8 cellular contexts compared by ENCODE assay signal in the genomic region with DNA sequence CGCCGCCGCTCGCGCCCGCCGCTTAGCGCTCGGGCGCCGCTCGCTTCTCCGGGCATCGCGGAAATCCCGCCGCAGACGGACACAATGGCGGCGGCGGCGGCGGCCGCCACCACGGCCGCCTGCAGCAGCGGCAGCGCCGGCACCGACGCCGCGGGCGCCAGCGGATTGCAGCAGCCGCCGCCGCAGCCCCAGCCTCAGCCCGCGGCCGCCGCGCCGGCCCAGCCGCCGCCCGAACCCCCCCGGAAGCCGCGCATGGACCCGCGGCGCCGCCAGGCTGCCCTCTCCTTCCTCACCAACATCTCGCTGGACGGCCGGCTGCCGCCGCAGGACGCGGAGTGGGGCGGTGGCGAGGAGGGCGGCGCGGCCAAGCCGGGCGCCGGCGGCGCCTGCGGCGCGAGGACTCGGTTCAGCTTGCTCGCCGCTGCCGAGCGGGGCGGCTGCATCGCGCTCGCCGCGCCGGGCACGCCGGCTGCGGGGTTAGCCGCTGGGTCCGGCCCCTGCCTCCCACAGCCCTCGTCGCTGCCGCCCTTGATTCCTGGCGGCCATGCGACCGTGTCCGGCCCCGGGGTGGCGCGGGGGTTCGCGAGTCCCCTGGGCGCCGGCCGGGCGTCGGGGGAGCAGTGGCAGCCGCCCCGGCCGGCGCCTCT. TPM values are rescaled to one million over a fixed set of nuclear protein-coding genes. Genes with fewer than 3 reads are reported as not detected.
DNase-seq lines count a peak whose midpoint lies in the region; ATAC-seq and TF ChIP-seq lines count a peak whose summit lies in the region.

No MANE protein-coding gene starts in this region.

- peak overlapping the region; percentile 75 for H3K4me3 ChIP-seq in AG04450 (ENCODE audit: low read depth, low read length)
- peak overlapping the region; percentile 61 for H3K4me3 ChIP-seq in HL-60 (replicated peaks; ENCODE audit: insufficient read depth, low read length)

- H3K36me3 Mint-ChIP-seq in activated CD8-positive, alpha-beta T cell treated with anti-CD3 and anti-CD28 coated beads for 36 hours (ENCODE audit: low read depth): no peaks in the 10 kb centered on the region

- no peaks in the 10 kb centered on the region for H3K9me3 Mint-ChIP-seq in activated CD8-positive, alpha-beta T cell treated with anti-CD3 and anti-CD28 coated beads for 36 hours

- H3K27me3 ChIP-seq in AG04450 (ENCODE audit: control insufficient read depth, insufficient read depth, low read length) (no peaks in the 10 kb centered on the region), HL-60 (ENCODE audit: insufficient read depth, poor library complexity, severe bottlenecking) (no peaks in the 10 kb centered on the region)

- ATAC-seq in GM18520 (IDR thresholded peaks at IDR 0.05; ENCODE audit: unreplicated experiment) (peak; percentile 26), omental fat pad (ENCODE audit: low FRiP score) (peak; percentile 57)
- ATAC-seq in activated CD8-positive, alpha-beta T cell treated with anti-CD3 and anti-CD28 coated beads for 36 hours: peak; percentile 33

- TF ChIP-seq CTCF in AG04450 (IDR thresholded peaks at IDR 0.05; ENCODE audit: low read depth, low read length) (no peak), HL-60 (IDR thresholded peaks at IDR 0.05; ENCODE audit: insufficient read depth, low read length) (no peak), omental fat pad (IDR thresholded peaks at IDR 0.05) (no peak)
- TF ChIP-seq CTCF in activated CD8-positive, alpha-beta T cell treated with anti-CD3 and anti-CD28 coated beads for 36 hours (IDR thresholded peaks at IDR 0.05): no peak

- no peaks in the 10 kb centered on the region; the same call in 1 of the 2 replicates for H3K9me3 ChIP-seq in AG04450 (ENCODE audit: control insufficient read depth, insufficient read depth, low read length)

- POLR2A ChIA-PET in AG04450 (lab: Yijun Ruan, JAX): interaction anchor here (0.6 to 1.6 kb wide), 5 partner anchors 88 to 272 kb away, joined by 3 to 4 read pairs (median 3); no protein-coding TSS in a partner anchor
- POLR2A ChIA-PET in activated CD8-positive, alpha-beta T cell treated with anti-CD3 and anti-CD28 coated beads for 36 hours (lab: Charles Lee): interaction anchor here (0.6 kb wide), 1 partner anchor 244 kb away, joined by 3 read pairs; no protein-coding TSS in a partner anchor

- H3K27ac Mint-ChIP-seq in activated CD8-positive, alpha-beta T cell treated with anti-CD3 and anti-CD28 coated beads for 36 hours: no peak overlapping the region

- H3K4me1 Mint-ChIP-seq in activated CD8-positive, alpha-beta T cell treated with anti-CD3 and anti-CD28 coated beads for 36 hours (ENCODE audit: low read depth): peaks cover 10% of the 10 kb centered on the region

- intact Hi-C loops in activated CD8-positive, alpha-beta T cell treated with anti-CD3 and anti-CD28 coated beads for 36 hours (cut with micrococcal nuclease): loop anchor here (10.0 kb wide), 1 partner anchor 99 kb away; no protein-coding TSS in a partner anchor

- no peak overlapping the region for H3K4me3 Mint-ChIP-seq in activated CD8-positive, alpha-beta T cell treated with anti-CD3 and anti-CD28 coated beads for 36 hours

- peaks cover 46% of the 10 kb centered on the region for H3K27me3 Mint-ChIP-seq in activated CD8-positive, alpha-beta T cell treated with anti-CD3 and anti-CD28 coated beads for 36 hours

- H3K27ac ChIP-seq in AG04450 (ENCODE audit: low read depth, low read length): no peak overlapping the region
- H3K27ac ChIP-seq in HL-60 (replicated peaks): peak overlapping the region; percentile 65; the same call in 1 of the 2 replicates

- CTCF ChIA-PET in AG04450 (lab: Charles Lee): interaction anchor here (0.6 to 1.0 kb wide), 2 partner anchors 275 to 276 kb away, joined by 3 read pairs; no protein-coding TSS in a partner anchor
- CTCF ChIA-PET in activated CD8-positive, alpha-beta T cell treated with anti-CD3 and anti-CD28 coated beads for 36 hours (lab: Charles Lee): interaction anchor here (1.0 to 1.1 kb wide), 3 partner anchors 10 to 276 kb away, joined by 3 to 4 read pairs (median 3); no protein-coding TSS in a partner anchor

- DNase-seq in AG04450 (ENCODE audit: low read depth, low spot score): no peak
- DNase-seq in HL-60 (ENCODE audit: low read depth in 1 of 2, low spot score in 1 of 2): peak in 1 of 2 experiments; percentile 39
- DNase-seq in activated CD8-positive, alpha-beta T cell treated with anti-CD3 and anti-CD28 coated beads for 36 hours: peak; percentile 17
- DNase-seq in germinal center (ENCODE audit: low spot score): peak; percentile 46
- DNase-seq in omental fat pad (ENCODE audit: low spot score): no peak
- DNase-seq in epidermal melanocyte (ENCODE audit: insufficient read length, low spot score): no peak
- no peak for DNase-seq in cerebellar nuclear complex (lab: John Stamatoyannopoulos, UW)

RNA-seq across cellular contexts. Expression of a gene that starts 0.5 kb away (rescaled TPM):
- 25.7 and 29.6 TPM in 2 replicates for polyA plus RNA-seq in AG04450 (2011; rRNA removed)
- polyA minus RNA-seq in AG04450 (2011; rRNA and poly(A)+ RNA removed): 24.5 TPM in 2 replicates
- 1 to 10 TPM; 1.8 to 2.0 TPM for total RNA-seq in activated CD8-positive, alpha-beta T cell treated with anti-CD3 and anti-CD28 coated beads for 36 hours
- 10 to 100 TPM; 24.4 to 95.9 (median 30.4) TPM for total RNA-seq in omental fat pad

Comparison
In these comparisons a context has a peak if more than half of its experiments do, and no peak if none do; other contexts are left out.
1. DNase-seq: peak in activated CD8-positive, alpha-beta T cell treated with anti-CD3 and anti-CD28 coated beads for 36 hours (single experiment) and germinal center (single experiment); none in AG04450 (single experiment), omental fat pad (single experiment), epidermal melanocyte (single experiment) and cerebellar nuclear complex (0 of 2).
2. RNA of a gene that starts 0.5 kb away (total RNA-seq): 24.4 to 95.9 TPM in omental fat pad; 1.8 to 2.0 TPM in activated CD8-positive, alpha-beta T cell treated with anti-CD3 and anti-CD28 coated beads for 36 hours; every median in the first group is over 4 times any median in the second.
3. Peak in every context shown above with its lines, with median percentiles within 50 percentile points of each other: ATAC-seq.